In the genomic region with DNA sequence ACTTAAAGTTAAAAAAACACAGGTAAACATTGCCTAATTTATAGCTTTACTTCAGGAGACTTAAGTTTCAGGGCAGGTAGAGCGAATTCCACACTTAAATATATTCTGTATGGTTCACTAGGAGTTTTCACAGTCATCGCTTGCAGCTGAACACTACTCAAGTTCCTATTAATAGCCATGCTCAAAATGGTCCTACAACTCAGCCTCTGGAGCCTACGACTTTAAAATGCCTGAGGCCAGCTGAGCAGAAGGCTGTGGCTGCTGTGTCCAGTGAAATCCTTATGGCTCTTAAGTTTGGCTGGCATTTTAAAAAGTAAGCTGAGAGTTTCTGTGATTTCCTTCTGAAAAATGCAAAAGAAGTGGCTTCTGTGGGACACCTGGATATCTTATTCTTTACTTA, we compare ENCODE assay signal across 26 cellular contexts.
"Had no signal": no experiment of that assay in that cellular context is flagged by ENCODE, and none has a peak within 500 bp of the region (broad histone marks: within the 10 kb centered on the region; RNA-seq: fewer than 3 reads in every experiment).

No MANE protein-coding gene starts in this region.

- H3K9me3 ChIP-seq: lower lobe of right lung, right lobe of liver, thyroid gland, upper lobe of left lung had no signal

- H3K4me1 ChIP-seq: right lobe of liver had no signal

- H3K27ac ChIP-seq: hepatocyte, lower lobe of right lung, right lobe of liver, thyroid gland, upper lobe of left lung had no signal

- H3K4me3 ChIP-seq: hepatocyte, lower lobe of right lung, right lobe of liver, thyroid gland, upper lobe of left lung had no signal

- H3K36me3 ChIP-seq: lower lobe of right lung, right lobe of liver, thyroid gland, upper lobe of left lung had no signal

- ATAC-seq: activated CD8-positive, alpha-beta T cell treated with anti-CD3 and anti-CD28 coated beads for 36 hours; activated T-cell treated with anti-CD3 and anti-CD28 coated beads, Interleukin-2, amount 50 U/mL, for 4 hours; activated T-helper 17 cell treated with anti-CD3 and anti-CD28 coated beads, Interleukin-2, amount 50 U/mL, for 72 hours; left cardiac atrium; lower lobe of right lung; natural killer cell treated with Interleukin-12 subunit alpha and Interleukin-12 subunit beta and Interleukin-15 and Interleukin-18, amount 100 ng/mL, for 72 hours; right lobe of liver; stimulated activated memory B cell treated with anti-CD40 and anti-IgM and Interleukin-4, amounts not matched to agents 10 μg/mL and 1 μg/mL and 100 μg/mL, for 72 hours; stimulated activated naive CD8-positive, alpha-beta T cell treated with anti-CD3 and anti-CD28 coated beads, Interleukin-15, amount 100 ng/mL, for 72 hours had no signal

- DNase-seq: activated CD4-positive, alpha-beta T cell treated with anti-CD3 and anti-CD28 coated beads, Interleukin-2, amount 50 U/mL, for 1 hour; activated CD8-positive, alpha-beta T cell treated with anti-CD3 and anti-CD28 coated beads for 36 hours; activated gamma-delta T cell treated with Interleukin-2 at 50 U/mL for 16 hours; activated naive CD4-positive, alpha-beta T cell treated with anti-CD3 and anti-CD28 coated beads, Interleukin-2, amount 50 U/mL, for 16 hours; activated T-cell treated with anti-CD3 and anti-CD28 coated beads, Interleukin-2, amount 50 U/mL, for 4 hours; amygdala; dermis blood vessel endothelial cell; effector CD4-positive, alpha-beta T cell; glutamatergic neuron; left cardiac atrium; lower lobe of right lung; mesenchymal stem cell; posterior cingulate gyrus; right lobe of liver; small intestine; stimulated activated CD4-positive, alpha-beta T cell treated with anti-CD3 and anti-CD28 coated beads, Interleukin-1b, Interleukin-23, amount 100 ng/mL, for 48 hours; stimulated activated CD4-positive, alpha-beta T cell treated with anti-CD3 and anti-CD28 coated beads, Interleukin-4, amount 100 ng/mL, for 4 hours; stimulated activated CD8-positive, alpha-beta memory T cell treated with anti-CD3 and anti-CD28 coated beads, Interleukin-4, amount 100 ng/mL, for 48 hours; stimulated activated naive CD8-positive, alpha-beta T cell treated with anti-CD3 and anti-CD28 coated beads, Interleukin-15, amount 100 ng/mL, for 72 hours; T-helper 2 cell; thyroid gland; upper lobe of left lung had no signal

- H3K27me3 ChIP-seq: hepatocyte, right lobe of liver, thyroid gland, upper lobe of left lung had no signal
